5 cellular contexts compared by ENCODE assay signal in the genomic region with DNA sequence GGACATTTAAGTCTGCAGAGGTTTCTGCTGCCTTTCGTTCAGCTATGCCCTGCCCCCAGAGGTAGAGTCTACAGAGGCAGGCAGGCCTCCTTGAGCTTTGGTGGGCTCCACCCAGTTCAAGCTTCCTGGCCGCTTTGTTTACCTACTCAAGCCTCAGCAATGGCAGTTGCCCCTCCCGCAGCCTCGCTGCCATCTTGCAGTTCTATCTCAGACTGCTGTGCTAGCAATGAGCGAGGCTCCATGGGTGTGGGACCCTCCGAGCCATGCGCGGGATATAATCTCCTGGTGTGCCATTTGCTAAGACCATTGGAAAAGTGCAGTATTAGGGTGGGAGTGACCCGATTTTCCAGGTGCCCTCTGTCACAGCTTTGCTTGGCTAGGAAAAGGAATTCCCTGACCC. TPM values are rescaled to one million over a fixed set of nuclear protein-coding genes. Genes with fewer than 3 reads are reported as not detected.
"Had no signal": no experiment of that assay in that cellular context is flagged by ENCODE, and none has a peak within 500 bp of the region (broad histone marks: within the 10 kb centered on the region; RNA-seq: fewer than 3 reads in every experiment).

No MANE protein-coding gene starts in this region.

RNA-seq across cellular contexts. Expression of a gene that starts 26.8 kb away (rescaled TPM):
- total RNA-seq: GM23248, H4, H7, H9, HFFc6 had no signal
